ENCODE assay signal across 1 cellular context in genomic region chr7:74254858-74255379, GRCh38.
TF ChIP-seq lines count a peak whose summit lies in the region.

No MANE protein-coding gene starts in this region.

TF ChIP-seq in K562, 482 proteins besides CTCF, POLR2A, EP300 and RAD21 (continued from another document):
- no peak for TF ChIP-seq TSHZ1 (CRISPR knock-in tag; IDR thresholded peaks at IDR 0.05)
- no peak for TF ChIP-seq TAF7 (tag; IDR thresholded peaks at IDR 0.05)
- no peak for TF ChIP-seq RBM39 (optimal IDR thresholded peaks at IDR 0.05; ENCODE audit: low read depth, low read length)
- no peak for TF ChIP-seq ZNF436 (CRISPR knock-in tag; IDR thresholded peaks at IDR 0.05)
- no peak for TF ChIP-seq HDAC2 (IDR thresholded peaks at IDR 0.05)
- no peak for TF ChIP-seq ZNF639 (CRISPR knock-in tag; conservative IDR thresholded peaks at IDR 0.05 in 1 of 2, IDR thresholded peaks at IDR 0.05 in 1 of 2)
- no peak for TF ChIP-seq TAF15 (IDR thresholded peaks at IDR 0.05; ENCODE audit: low read depth, low read length)
- TF ChIP-seq MEIS2 (IDR thresholded peaks at IDR 0.05; ENCODE audit: partially characterized antibody), result no peak
- no peak for TF ChIP-seq ZNF143 (CRISPR knock-in tag; IDR thresholded peaks at IDR 0.05)
- no peak for TF ChIP-seq PBX2 (CRISPR knock-in tag; IDR thresholded peaks at IDR 0.05; ENCODE audit: low read depth)
- TF ChIP-seq PBX2 (tag; conservative IDR thresholded peaks at IDR 0.05; ENCODE audit: low read depth), result no peak
- no peak for TF ChIP-seq AFF4 (CRISPR knock-in tag; IDR thresholded peaks at IDR 0.05)
- no peak for TF ChIP-seq HMG20B (CRISPR knock-in tag; IDR thresholded peaks at IDR 0.05)
